In the genomic region with DNA sequence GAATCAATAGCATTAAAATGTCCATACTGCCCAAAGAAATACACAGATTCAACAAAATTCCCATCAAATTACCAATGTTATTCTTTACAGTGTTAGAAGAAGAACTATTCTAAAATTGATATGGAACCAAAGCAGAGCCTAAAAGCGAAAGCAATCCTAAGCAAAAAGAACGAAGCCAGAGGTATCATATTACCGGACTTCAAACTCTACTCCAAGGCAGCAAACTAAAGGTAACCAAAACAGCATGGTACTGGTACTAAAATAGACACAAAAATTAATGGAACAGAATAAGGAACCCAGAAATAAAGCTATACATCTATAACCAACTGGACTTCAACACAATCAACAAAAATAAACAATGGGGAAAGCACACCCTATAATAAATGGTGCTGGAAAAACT, we compare ENCODE assay signal across 24 cellular contexts.
"Had no signal": no experiment of that assay in that cellular context is flagged by ENCODE, and none has a peak within 500 bp of the region (broad histone marks: within the 10 kb centered on the region; RNA-seq: fewer than 3 reads in every experiment).

No MANE protein-coding gene starts in this region.

- H3K9ac ChIP-seq: neural progenitor cell had no signal

- H3K4me1 ChIP-seq: foreskin keratinocyte, heart right ventricle, left lung, neural progenitor cell, uterus had no signal

- H3K4me3 ChIP-seq: heart right ventricle, left lung, lung, neural progenitor cell, uterus had no signal

- H3K27ac ChIP-seq: brain microvascular endothelial cell, foreskin keratinocyte, heart right ventricle, left lung, neural progenitor cell, uterus had no signal

- H3K27me3 ChIP-seq: brain microvascular endothelial cell, foreskin keratinocyte, heart right ventricle, left lung, neural progenitor cell, uterus had no signal

- H3K4me2 ChIP-seq: neural progenitor cell had no signal

- H3K36me3 ChIP-seq: brain microvascular endothelial cell, uterus had no signal

- H3K9me3 ChIP-seq: uterus had no signal

- DNase-seq: activated CD4-positive, alpha-beta memory T cell treated with anti-CD3 and anti-CD28 coated beads, Interleukin-2, amount 10 ng/mL, durations not matched to agents 7 days and 5 days; activated CD4-positive, alpha-beta T cell treated with anti-CD3 and anti-CD28 coated beads for 1 hour; activated CD4-positive, alpha-beta T cell treated with anti-CD3 and anti-CD28 coated beads, Interleukin-2, amount 10 ng/mL, durations not matched to agents 7 days and 5 days; activated CD8-positive, alpha-beta memory T cell treated with anti-CD3 and anti-CD28 coated beads, Interleukin-2, amount 50 U/mL, for 48 hours; activated gamma-delta T cell; activated naive CD4-positive, alpha-beta T cell treated with anti-CD3 and anti-CD28 coated beads, Interleukin-2, amount 10 ng/mL, durations not matched to agents 7 days and 5 days; activated naive CD8-positive, alpha-beta T cell treated with anti-CD3 and anti-CD28 coated beads, Interleukin-2, amount 10 ng/mL, durations not matched to agents 7 days and 5 days; activated T-cell treated with anti-CD3 and anti-CD28 coated beads, Interleukin-2, amount 50 U/mL, for 24 hours; amniotic stem cell; brain microvascular endothelial cell; caudate nucleus; endodermal cell; foreskin keratinocyte; heart right ventricle; left lung; mesendoderm; natural killer cell; occipital lobe; small intestine; stimulated activated CD4-positive, alpha-beta T cell treated with anti-CD3 and anti-CD28 coated beads, Interleukin-4, amount 100 ng/mL, for 24 hours; uterus had no signal

- FAIRE-seq: astrocyte, small intestine had no signal

- H2AFZ ChIP-seq: neural progenitor cell had no signal
